1 cellular context compared by ENCODE assay signal in the genomic region with DNA sequence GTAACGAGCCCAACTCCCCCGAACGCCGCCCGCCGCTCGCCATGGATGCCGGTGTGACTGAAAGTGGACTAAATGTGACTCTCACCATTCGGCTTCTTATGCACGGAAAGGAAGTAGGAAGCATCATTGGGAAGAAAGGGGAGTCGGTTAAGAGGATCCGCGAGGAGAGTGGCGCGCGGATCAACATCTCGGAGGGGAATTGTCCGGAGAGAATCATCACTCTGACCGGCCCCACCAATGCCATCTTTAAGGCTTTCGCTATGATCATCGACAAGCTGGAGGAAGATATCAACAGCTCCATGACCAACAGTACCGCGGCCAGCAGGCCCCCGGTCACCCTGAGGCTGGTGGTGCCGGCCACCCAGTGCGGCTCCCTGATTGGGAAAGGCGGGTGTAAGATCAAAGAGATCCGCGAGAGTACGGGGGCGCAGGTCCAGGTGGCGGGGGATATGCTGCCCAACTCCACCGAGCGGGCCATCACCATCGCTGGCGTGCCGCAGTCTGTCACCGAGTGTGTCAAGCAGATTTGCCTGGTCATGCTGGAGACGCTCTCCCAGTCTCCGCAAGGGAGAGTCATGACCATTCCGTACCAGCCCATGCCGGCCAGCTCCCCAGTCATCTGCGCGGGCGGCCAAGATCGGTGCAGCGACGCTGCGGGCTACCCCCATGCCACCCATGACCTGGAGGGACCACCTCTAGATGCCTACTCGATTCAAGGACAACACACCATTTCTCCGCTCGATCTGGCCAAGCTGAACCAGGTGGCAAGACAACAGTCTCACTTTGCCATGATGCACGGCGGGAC.
TF ChIP-seq lines count a peak whose summit lies in the region.

No MANE protein-coding gene starts in this region.

TF ChIP-seq in K562, 482 proteins besides CTCF, POLR2A, EP300 and RAD21 (continued from another document and continues in another):
- TF ChIP-seq FOXJ2 (tag; IDR thresholded peaks at IDR 0.05): no peak
- TF ChIP-seq PHF21A (IDR thresholded peaks at IDR 0.05; ENCODE audit: borderline replicate concordance, low read depth): peak; percentile 64; the same call in 1 of the 2 replicates
- TF ChIP-seq CREM (IDR thresholded peaks at IDR 0.05; ENCODE audit: low read depth): peak; percentile 39; the same call in 1 of the 2 replicates
- no peak for TF ChIP-seq ASH1L (IDR thresholded peaks at IDR 0.05; ENCODE audit: borderline replicate concordance, low read depth, partially characterized antibody)
- no peak for TF ChIP-seq NFATC3 (IDR thresholded peaks at IDR 0.05)
- no peak for TF ChIP-seq ZNF253 (CRISPR knock-in tag; conservative IDR thresholded peaks at IDR 0.05)
- TF ChIP-seq NCOR1 (IDR thresholded peaks at IDR 0.05): peak; percentile 18; the same call in 1 of the 2 replicates
- TF ChIP-seq ZNF23 (CRISPR knock-in tag; IDR thresholded peaks at IDR 0.05): no peak
- TF ChIP-seq, protein P1, sequence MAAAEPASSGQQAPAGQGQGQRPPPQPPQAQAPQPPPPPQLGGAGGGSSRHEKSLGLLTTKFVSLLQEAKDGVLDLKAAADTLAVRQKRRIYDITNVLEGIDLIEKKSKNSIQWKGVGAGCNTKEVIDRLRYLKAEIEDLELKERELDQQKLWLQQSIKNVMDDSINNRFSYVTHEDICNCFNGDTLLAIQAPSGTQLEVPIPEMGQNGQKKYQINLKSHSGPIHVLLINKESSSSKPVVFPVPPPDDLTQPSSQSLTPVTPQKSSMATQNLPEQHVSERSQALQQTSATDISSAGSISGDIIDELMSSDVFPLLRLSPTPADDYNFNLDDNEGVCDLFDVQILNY (CRISPR knock-in tag; IDR thresholded peaks at IDR 0.05): no peak
- TF ChIP-seq TFAM (CRISPR knock-in tag; conservative IDR thresholded peaks at IDR 0.05): no peak
- no peak for TF ChIP-seq POU5F1 (IDR thresholded peaks at IDR 0.05; ENCODE audit: borderline replicate concordance, low read depth, low read length, partially characterized antibody)
- no peak for TF ChIP-seq RBM34 (IDR thresholded peaks at IDR 0.05; ENCODE audit: borderline replicate concordance, insufficient read depth, low read length)
- TF ChIP-seq ZKSCAN8 (CRISPR knock-in tag; IDR thresholded peaks at IDR 0.05): no peak
- TF ChIP-seq, protein P2, sequence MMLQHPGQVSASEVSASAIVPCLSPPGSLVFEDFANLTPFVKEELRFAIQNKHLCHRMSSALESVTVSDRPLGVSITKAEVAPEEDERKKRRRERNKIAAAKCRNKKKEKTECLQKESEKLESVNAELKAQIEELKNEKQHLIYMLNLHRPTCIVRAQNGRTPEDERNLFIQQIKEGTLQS (IDR thresholded peaks at IDR 0.05): no peak
- TF ChIP-seq, protein P2 (CRISPR knock-in tag; conservative IDR thresholded peaks at IDR 0.05): no peak
- TF ChIP-seq TAL1 (IDR thresholded peaks at IDR 0.05): no peak; the same call in 1 of the 2 replicates
- TF ChIP-seq ZC3H8 (IDR thresholded peaks at IDR 0.05): no peak
- no peak for TF ChIP-seq SAFB2 (IDR thresholded peaks at IDR 0.05; ENCODE audit: borderline replicate concordance, low read depth, low read length, severe bottlenecking)
- TF ChIP-seq BRF1 (IDR thresholded peaks at IDR 0.05; ENCODE audit: borderline replicate concordance, extremely low read depth, insufficient read length): no peak
- TF ChIP-seq, protein P3, sequence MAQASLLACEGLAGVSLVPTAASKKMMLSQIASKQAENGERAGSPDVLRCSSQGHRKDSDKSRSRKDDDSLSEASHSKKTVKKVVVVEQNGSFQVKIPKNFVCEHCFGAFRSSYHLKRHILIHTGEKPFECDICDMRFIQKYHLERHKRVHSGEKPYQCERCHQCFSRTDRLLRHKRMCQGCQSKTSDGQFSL (CRISPR knock-in tag; IDR thresholded peaks at IDR 0.05): no peak
- TF ChIP-seq, protein P3 (tag; IDR thresholded peaks at IDR 0.05): no peak
- TF ChIP-seq ZNF175 (CRISPR knock-in tag; IDR thresholded peaks at IDR 0.05; ENCODE audit: low read depth): no peak
- TF ChIP-seq SETDB1 (IDR thresholded peaks at IDR 0.05; ENCODE audit: low read length): no peak
- TF ChIP-seq, protein P4, sequence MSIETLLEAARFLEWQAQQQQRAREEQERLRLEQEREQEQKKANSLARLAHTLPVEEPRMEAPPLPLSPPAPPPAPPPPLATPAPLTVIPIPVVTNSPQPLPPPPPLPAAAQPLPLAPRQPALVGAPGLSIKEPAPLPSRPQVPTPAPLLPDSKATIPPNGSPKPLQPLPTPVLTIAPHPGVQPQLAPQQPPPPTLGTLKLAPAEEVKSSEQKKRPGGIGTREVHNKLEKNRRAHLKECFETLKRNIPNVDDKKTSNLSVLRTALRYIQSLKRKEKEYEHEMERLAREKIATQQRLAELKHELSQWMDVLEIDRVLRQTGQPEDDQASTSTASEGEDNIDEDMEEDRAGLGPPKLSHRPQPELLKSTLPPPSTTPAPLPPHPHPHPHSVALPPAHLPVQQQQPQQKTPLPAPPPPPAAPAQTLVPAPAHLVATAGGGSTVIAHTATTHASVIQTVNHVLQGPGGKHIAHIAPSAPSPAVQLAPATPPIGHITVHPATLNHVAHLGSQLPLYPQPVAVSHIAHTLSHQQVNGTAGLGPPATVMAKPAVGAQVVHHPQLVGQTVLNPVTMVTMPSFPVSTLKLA (conservative IDR thresholded peaks at IDR 0.05): peak; percentile 61 to 78
- TF ChIP-seq MAZ (CRISPR knock-in tag; conservative IDR thresholded peaks at IDR 0.05 in 1 of 2, IDR thresholded peaks at IDR 0.05 in 1 of 2): peak in 1 of 2 experiments; percentile 43; a peak in 2 of 4 replicates
- no peak for TF ChIP-seq ILF3 (IDR thresholded peaks at IDR 0.05; ENCODE audit: borderline replicate concordance)
- TF ChIP-seq ZNF445 (CRISPR knock-in tag; IDR thresholded peaks at IDR 0.05; ENCODE audit: low read depth): no peak
- TF ChIP-seq RBM15 (IDR thresholded peaks at IDR 0.05; ENCODE audit: insufficient read depth, low read length): no peak
- TF ChIP-seq U2AF2 (optimal IDR thresholded peaks at IDR 0.05; ENCODE audit: low read depth, low read length): no peak
- TF ChIP-seq, protein P5, sequence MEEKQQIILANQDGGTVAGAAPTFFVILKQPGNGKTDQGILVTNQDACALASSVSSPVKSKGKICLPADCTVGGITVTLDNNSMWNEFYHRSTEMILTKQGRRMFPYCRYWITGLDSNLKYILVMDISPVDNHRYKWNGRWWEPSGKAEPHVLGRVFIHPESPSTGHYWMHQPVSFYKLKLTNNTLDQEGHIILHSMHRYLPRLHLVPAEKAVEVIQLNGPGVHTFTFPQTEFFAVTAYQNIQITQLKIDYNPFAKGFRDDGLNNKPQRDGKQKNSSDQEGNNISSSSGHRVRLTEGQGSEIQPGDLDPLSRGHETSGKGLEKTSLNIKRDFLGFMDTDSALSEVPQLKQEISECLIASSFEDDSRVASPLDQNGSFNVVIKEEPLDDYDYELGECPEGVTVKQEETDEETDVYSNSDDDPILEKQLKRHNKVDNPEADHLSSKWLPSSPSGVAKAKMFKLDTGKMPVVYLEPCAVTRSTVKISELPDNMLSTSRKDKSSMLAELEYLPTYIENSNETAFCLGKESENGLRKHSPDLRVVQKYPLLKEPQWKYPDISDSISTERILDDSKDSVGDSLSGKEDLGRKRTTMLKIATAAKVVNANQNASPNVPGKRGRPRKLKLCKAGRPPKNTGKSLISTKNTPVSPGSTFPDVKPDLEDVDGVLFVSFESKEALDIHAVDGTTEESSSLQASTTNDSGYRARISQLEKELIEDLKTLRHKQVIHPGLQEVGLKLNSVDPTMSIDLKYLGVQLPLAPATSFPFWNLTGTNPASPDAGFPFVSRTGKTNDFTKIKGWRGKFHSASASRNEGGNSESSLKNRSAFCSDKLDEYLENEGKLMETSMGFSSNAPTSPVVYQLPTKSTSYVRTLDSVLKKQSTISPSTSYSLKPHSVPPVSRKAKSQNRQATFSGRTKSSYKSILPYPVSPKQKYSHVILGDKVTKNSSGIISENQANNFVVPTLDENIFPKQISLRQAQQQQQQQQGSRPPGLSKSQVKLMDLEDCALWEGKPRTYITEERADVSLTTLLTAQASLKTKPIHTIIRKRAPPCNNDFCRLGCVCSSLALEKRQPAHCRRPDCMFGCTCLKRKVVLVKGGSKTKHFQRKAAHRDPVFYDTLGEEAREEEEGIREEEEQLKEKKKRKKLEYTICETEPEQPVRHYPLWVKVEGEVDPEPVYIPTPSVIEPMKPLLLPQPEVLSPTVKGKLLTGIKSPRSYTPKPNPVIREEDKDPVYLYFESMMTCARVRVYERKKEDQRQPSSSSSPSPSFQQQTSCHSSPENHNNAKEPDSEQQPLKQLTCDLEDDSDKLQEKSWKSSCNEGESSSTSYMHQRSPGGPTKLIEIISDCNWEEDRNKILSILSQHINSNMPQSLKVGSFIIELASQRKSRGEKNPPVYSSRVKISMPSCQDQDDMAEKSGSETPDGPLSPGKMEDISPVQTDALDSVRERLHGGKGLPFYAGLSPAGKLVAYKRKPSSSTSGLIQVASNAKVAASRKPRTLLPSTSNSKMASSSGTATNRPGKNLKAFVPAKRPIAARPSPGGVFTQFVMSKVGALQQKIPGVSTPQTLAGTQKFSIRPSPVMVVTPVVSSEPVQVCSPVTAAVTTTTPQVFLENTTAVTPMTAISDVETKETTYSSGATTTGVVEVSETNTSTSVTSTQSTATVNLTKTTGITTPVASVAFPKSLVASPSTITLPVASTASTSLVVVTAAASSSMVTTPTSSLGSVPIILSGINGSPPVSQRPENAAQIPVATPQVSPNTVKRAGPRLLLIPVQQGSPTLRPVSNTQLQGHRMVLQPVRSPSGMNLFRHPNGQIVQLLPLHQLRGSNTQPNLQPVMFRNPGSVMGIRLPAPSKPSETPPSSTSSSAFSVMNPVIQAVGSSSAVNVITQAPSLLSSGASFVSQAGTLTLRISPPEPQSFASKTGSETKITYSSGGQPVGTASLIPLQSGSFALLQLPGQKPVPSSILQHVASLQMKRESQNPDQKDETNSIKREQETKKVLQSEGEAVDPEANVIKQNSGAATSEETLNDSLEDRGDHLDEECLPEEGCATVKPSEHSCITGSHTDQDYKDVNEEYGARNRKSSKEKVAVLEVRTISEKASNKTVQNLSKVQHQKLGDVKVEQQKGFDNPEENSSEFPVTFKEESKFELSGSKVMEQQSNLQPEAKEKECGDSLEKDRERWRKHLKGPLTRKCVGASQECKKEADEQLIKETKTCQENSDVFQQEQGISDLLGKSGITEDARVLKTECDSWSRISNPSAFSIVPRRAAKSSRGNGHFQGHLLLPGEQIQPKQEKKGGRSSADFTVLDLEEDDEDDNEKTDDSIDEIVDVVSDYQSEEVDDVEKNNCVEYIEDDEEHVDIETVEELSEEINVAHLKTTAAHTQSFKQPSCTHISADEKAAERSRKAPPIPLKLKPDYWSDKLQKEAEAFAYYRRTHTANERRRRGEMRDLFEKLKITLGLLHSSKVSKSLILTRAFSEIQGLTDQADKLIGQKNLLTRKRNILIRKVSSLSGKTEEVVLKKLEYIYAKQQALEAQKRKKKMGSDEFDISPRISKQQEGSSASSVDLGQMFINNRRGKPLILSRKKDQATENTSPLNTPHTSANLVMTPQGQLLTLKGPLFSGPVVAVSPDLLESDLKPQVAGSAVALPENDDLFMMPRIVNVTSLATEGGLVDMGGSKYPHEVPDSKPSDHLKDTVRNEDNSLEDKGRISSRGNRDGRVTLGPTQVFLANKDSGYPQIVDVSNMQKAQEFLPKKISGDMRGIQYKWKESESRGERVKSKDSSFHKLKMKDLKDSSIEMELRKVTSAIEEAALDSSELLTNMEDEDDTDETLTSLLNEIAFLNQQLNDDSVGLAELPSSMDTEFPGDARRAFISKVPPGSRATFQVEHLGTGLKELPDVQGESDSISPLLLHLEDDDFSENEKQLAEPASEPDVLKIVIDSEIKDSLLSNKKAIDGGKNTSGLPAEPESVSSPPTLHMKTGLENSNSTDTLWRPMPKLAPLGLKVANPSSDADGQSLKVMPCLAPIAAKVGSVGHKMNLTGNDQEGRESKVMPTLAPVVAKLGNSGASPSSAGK (IDR thresholded peaks at IDR 0.05): peak; percentile 62
- TF ChIP-seq, protein P6, sequence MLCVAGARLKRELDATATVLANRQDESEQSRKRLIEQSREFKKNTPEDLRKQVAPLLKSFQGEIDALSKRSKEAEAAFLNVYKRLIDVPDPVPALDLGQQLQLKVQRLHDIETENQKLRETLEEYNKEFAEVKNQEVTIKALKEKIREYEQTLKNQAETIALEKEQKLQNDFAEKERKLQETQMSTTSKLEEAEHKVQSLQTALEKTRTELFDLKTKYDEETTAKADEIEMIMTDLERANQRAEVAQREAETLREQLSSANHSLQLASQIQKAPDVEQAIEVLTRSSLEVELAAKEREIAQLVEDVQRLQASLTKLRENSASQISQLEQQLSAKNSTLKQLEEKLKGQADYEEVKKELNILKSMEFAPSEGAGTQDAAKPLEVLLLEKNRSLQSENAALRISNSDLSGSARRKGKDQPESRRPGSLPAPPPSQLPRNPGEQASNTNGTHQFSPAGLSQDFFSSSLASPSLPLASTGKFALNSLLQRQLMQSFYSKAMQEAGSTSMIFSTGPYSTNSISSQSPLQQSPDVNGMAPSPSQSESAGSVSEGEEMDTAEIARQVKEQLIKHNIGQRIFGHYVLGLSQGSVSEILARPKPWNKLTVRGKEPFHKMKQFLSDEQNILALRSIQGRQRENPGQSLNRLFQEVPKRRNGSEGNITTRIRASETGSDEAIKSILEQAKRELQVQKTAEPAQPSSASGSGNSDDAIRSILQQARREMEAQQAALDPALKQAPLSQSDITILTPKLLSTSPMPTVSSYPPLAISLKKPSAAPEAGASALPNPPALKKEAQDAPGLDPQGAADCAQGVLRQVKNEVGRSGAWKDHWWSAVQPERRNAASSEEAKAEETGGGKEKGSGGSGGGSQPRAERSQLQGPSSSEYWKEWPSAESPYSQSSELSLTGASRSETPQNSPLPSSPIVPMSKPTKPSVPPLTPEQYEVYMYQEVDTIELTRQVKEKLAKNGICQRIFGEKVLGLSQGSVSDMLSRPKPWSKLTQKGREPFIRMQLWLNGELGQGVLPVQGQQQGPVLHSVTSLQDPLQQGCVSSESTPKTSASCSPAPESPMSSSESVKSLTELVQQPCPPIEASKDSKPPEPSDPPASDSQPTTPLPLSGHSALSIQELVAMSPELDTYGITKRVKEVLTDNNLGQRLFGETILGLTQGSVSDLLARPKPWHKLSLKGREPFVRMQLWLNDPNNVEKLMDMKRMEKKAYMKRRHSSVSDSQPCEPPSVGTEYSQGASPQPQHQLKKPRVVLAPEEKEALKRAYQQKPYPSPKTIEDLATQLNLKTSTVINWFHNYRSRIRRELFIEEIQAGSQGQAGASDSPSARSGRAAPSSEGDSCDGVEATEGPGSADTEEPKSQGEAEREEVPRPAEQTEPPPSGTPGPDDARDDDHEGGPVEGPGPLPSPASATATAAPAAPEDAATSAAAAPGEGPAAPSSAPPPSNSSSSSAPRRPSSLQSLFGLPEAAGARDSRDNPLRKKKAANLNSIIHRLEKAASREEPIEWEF (CRISPR knock-in tag; IDR thresholded peaks at IDR 0.05): no peak
- TF ChIP-seq ZNF766 (CRISPR knock-in tag; conservative IDR thresholded peaks at IDR 0.05): no peak
